1 cellular context compared by ENCODE assay signal in genomic region chr10:25261571-25261970, GRCh38.
A peak's percentile ranks its signal among the peaks of the same experiment; 100 is the strongest.
TF ChIP-seq lines count a peak whose summit lies in the region.

No MANE protein-coding gene starts in this region.

TF ChIP-seq in HEK293, 187 proteins besides CTCF, POLR2A, EP300 and RAD21 (continued from another document):
- TF ChIP-seq ZNF513 (tag by site-specific recombination; IDR thresholded peaks at IDR 0.05), result no peak
- no peak for TF ChIP-seq GLI2 (tag by site-specific recombination; IDR thresholded peaks at IDR 0.05; ENCODE audit: borderline replicate concordance, low read depth)
- TF ChIP-seq ZFP3 (tag by site-specific recombination; IDR thresholded peaks at IDR 0.05; ENCODE audit: low read depth), result no peak
- TF ChIP-seq BCL11A (tag by site-specific recombination; IDR thresholded peaks at IDR 0.05; ENCODE audit: low read depth), result 0 out of 2 replicates have a peak, but pooled peaks have one; percentile 33
- no peak for TF ChIP-seq YY1 (tag by site-specific recombination; IDR thresholded peaks at IDR 0.05)
- TF ChIP-seq ATF2 (tag by site-specific recombination; IDR thresholded peaks at IDR 0.05; ENCODE audit: low read depth), result no peak
- TF ChIP-seq ZNF266 (tag by site-specific recombination; IDR thresholded peaks at IDR 0.05; ENCODE audit: low read depth), result no peak
- no peak for TF ChIP-seq SALL2 (tag by site-specific recombination; IDR thresholded peaks at IDR 0.05; ENCODE audit: borderline replicate concordance)
- TF ChIP-seq SP2 (tag by site-specific recombination; IDR thresholded peaks at IDR 0.05), result no peak
- TF ChIP-seq ZNF37A (tag by site-specific recombination; IDR thresholded peaks at IDR 0.05), result no peak
- TF ChIP-seq ZNF112 (tag by site-specific recombination; IDR thresholded peaks at IDR 0.05), result no peak
- no peak for TF ChIP-seq ZNF26 (tag by site-specific recombination; IDR thresholded peaks at IDR 0.05)
- TF ChIP-seq ZBTB7A (tag by site-specific recombination; IDR thresholded peaks at IDR 0.05; ENCODE audit: low read depth), result no peak
- TF ChIP-seq ZNF658 (tag by site-specific recombination; IDR thresholded peaks at IDR 0.05), result no peak
- no peak for TF ChIP-seq ZSCAN30 (tag by site-specific recombination; IDR thresholded peaks at IDR 0.05)
- TF ChIP-seq PBX3 (CRISPR knock-in tag; IDR thresholded peaks at IDR 0.05), result no peak
- no peak for TF ChIP-seq EGR2 (tag by site-specific recombination; IDR thresholded peaks at IDR 0.05; ENCODE audit: low read depth)
- no peak for TF ChIP-seq ZNF311 (tag by site-specific recombination; IDR thresholded peaks at IDR 0.05; ENCODE audit: borderline replicate concordance)
- TF ChIP-seq ZNF239 (tag by site-specific recombination; IDR thresholded peaks at IDR 0.05), result no peak
- no peak for TF ChIP-seq ZNF639 (tag by site-specific recombination; IDR thresholded peaks at IDR 0.05)
- TF ChIP-seq KLF8 (tag by site-specific recombination; IDR thresholded peaks at IDR 0.05), result 0 out of 2 replicates have a peak, but pooled peaks have one; percentile 19
- no peak for TF ChIP-seq PRDM2 (tag by site-specific recombination; IDR thresholded peaks at IDR 0.05; ENCODE audit: borderline replicate concordance)
- TF ChIP-seq BCL6B (tag by site-specific recombination; IDR thresholded peaks at IDR 0.05), result no peak
- no peak for TF ChIP-seq ZNF157 (tag by site-specific recombination; IDR thresholded peaks at IDR 0.05)
- no peak for TF ChIP-seq REST (tag by site-specific recombination; IDR thresholded peaks at IDR 0.05)
- TF ChIP-seq ZNF776 (tag by site-specific recombination; IDR thresholded peaks at IDR 0.05; ENCODE audit: borderline replicate concordance), result no peak
- TF ChIP-seq ZNF248 (tag by site-specific recombination; IDR thresholded peaks at IDR 0.05), result no peak
- peak; percentile 53; the same call in 1 of the 2 replicates for TF ChIP-seq OSR2 (tag by site-specific recombination; IDR thresholded peaks at IDR 0.05)
- no peak for TF ChIP-seq ZNF623 (tag by site-specific recombination; IDR thresholded peaks at IDR 0.05)
- TF ChIP-seq TCF7L2 (IDR thresholded peaks at IDR 0.05; ENCODE audit: borderline replicate concordance, low read depth, low read length), result no peak
- no peak for TF ChIP-seq GLIS2 (tag by site-specific recombination; IDR thresholded peaks at IDR 0.05)
- no peak for TF ChIP-seq SP7 (tag by site-specific recombination; IDR thresholded peaks at IDR 0.05)
- peak; percentile 18; the same call in 1 of the 2 replicates for TF ChIP-seq FEZF1 (tag by site-specific recombination; IDR thresholded peaks at IDR 0.05)
- no peak for TF ChIP-seq ZNF701 (tag by site-specific recombination; IDR thresholded peaks at IDR 0.05)
- TF ChIP-seq KLF9 (tag by site-specific recombination; IDR thresholded peaks at IDR 0.05; ENCODE audit: low read depth), result no peak
- no peak for TF ChIP-seq ZNF48 (tag by site-specific recombination; IDR thresholded peaks at IDR 0.05)
- TF ChIP-seq ZNF670 (tag by site-specific recombination; IDR thresholded peaks at IDR 0.05; ENCODE audit: low read depth), result no peak
- TF ChIP-seq ZNF426 (tag by site-specific recombination; IDR thresholded peaks at IDR 0.05), result no peak
